18 cellular contexts compared by ENCODE assay signal in genomic region chr7:157027568-157028527, GRCh38. TPM values are rescaled to one million over a fixed set of nuclear protein-coding genes. Genes with fewer than 3 reads are reported as not detected.
DNase-seq lines count a peak whose midpoint lies in the region; ATAC-seq, FAIRE-seq and TF ChIP-seq lines count a peak whose summit lies in the region.
"Had no signal": no experiment of that assay in that cellular context is flagged by ENCODE, and none has a peak within 500 bp of the region (broad histone marks: within the 10 kb centered on the region; RNA-seq: fewer than 3 reads in every experiment).

No MANE protein-coding gene starts in this region.

- no peak for TF ChIP-seq EP300 in A549 (IDR thresholded peaks at IDR 0.05)

- H3K27ac ChIP-seq in A549: no peak overlapping the region
- H3K27ac ChIP-seq: KMS-11, left ventricle myocardium inferior, vagina had no signal

- 37% methylated on average over 16 of the region's 16 CpGs for WGBS in A549 (ENCODE audit: missing lambda C conversion rate)

- no peak for TF ChIP-seq CTCF in A549 (IDR thresholded peaks at IDR 0.05)

- TF ChIP-seq RAD21 in A549 (conservative IDR thresholded peaks at IDR 0.05 in 1 of 2, IDR thresholded peaks at IDR 0.05 in 1 of 2): no peak

- DNase-seq in A549 (ENCODE audit: low read depth in 1 of 2, low spot score in 1 of 2): no peak
- DNase-seq in EL: peak; percentile 76
- DNase-seq in NCI-H774 (lab: John Stamatoyannopoulos, UW): peak; percentile 42
- DNase-seq in nucleus accumbens (lab: John Stamatoyannopoulos, UW): no peak
- DNase-seq in NK-92 (lab: John Stamatoyannopoulos, UW; ENCODE audit: unreplicated experiment): no peak
- DNase-seq: activated B cell treated with CpG ODN at 0.5 μM for 24 hours; Caco-2; effector CD8-positive, alpha-beta T cell; left ventricle myocardium inferior; NCI-H526; RPMI8226 had no signal

- H3K4me3 ChIP-seq in A549: no peak overlapping the region
- H3K4me3 ChIP-seq: left ventricle myocardium inferior, vagina had no signal

- POLR2A ChIA-PET in A549 (lab: Yijun Ruan, JAX): no interaction called here

- H3K4me1 ChIP-seq in A549: peaks cover 11% of the 10 kb centered on the region
- H3K4me1 ChIP-seq: Caco-2, left ventricle myocardium inferior, vagina had no signal

- ATAC-seq in A549 (peak in 1 of 2 experiments; percentile 42; a peak in 3 of 6 replicates), esophagus mucosa (peak; percentile 46), HG03175 (IDR thresholded peaks at IDR 0.05; ENCODE audit: unreplicated experiment) (no peak)
- no peak for ATAC-seq in activated CD4-positive, CD25-positive, alpha-beta regulatory T cell treated with anti-CD3 and anti-CD28 coated beads, Interleukin-2, amount 50 U/mL, for 24 hours

- no peak for FAIRE-seq in A549 (lab: Jason Lieb, UNC)

- no peaks in the 10 kb centered on the region for H3K9me3 ChIP-seq in A549
- H3K9me3 ChIP-seq: Caco-2, left ventricle myocardium inferior, vagina had no signal

- CTCF ChIA-PET in A549 (lab: Yijun Ruan, JAX): interaction anchor here (1.6 kb wide), 1 partner anchor 16 kb away, joined by 4 read pairs; no protein-coding TSS in a partner anchor

- no peak for TF ChIP-seq POLR2A in A549 (IDR thresholded peaks at IDR 0.05; ENCODE audit: low read length)

- H3K4me2 ChIP-seq in A549: peak overlapping the region; percentile 28
- H3K4me2 ChIP-seq: KMS-11 had no signal

TF ChIP-seq in A549, 52 proteins besides CTCF, POLR2A, EP300 and RAD21:
- TF ChIP-seq CEBPB (IDR thresholded peaks at IDR 0.05) (peak in 1 of 2 experiments; percentile 72; a peak in 2 of 4 replicates), CHD4 (IDR thresholded peaks at IDR 0.05; ENCODE audit: borderline replicate concordance) (no peak)
TF ChIP-seq in A549: peak in this region for 1.

RNA-seq across cellular contexts. Expression of gene MNX1, which starts 17.4 kb away (rescaled TPM):
- polyA plus RNA-seq in A549 (2011; rRNA removed) (0.67 and 0.70 TPM in 2 replicates), A549 (2017; fragmentation: RNase III; extraction: RNeasy Plus Mini Kit Qiagen cat#74134 plus additional on column Dnase treatment) (3.1 to 4.5 TPM (median 4.2 TPM) in 3 replicates)
- polyA plus RNA-seq in A549 (2012; cell fraction: cytosol; rRNA removed): 1.5 and 1.8 TPM in 2 replicates
- 3.2 TPM in 2 replicates for polyA plus RNA-seq in A549 (2012; cell fraction: nucleus; rRNA removed)
- 0.88 and 1.0 TPM in 2 replicates for polyA minus RNA-seq in A549 (2011; rRNA and poly(A)+ RNA removed)
- total RNA-seq in esophagus mucosa: 0.12 TPM
- total RNA-seq: activated B cell treated with CpG ODN at 0.5 μM for 24 hours, fibroblast of villous mesenchyme, left ventricle myocardium inferior, pulmonary artery endothelial cell, vagina had no signal

Comparison
In these comparisons a context has a peak if more than half of its experiments do, and no peak if none do; other contexts are left out.
1. DNase-seq: peak in EL (single experiment) and NCI-H774 (single experiment); none in A549 (0 of 2), nucleus accumbens (0 of 56) and NK-92 (single experiment).